In the genomic region with DNA sequence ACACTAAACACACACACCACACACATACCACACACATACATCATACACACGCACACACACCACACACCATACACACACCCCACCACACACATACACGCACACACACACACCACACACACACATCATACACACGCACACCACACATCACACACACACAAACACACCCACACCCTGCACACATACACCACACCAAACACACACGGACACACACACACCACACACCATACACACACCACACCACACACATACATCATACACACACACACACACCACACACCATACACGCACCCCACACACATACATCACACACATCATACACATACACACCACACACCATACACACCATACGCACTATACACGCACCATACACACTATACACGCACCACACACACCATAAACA, we compare ENCODE assay signal across 25 cellular contexts. TPM values are rescaled to one million over a fixed set of nuclear protein-coding genes. Genes with fewer than 3 reads are reported as not detected.
DNase-seq lines count a peak whose midpoint lies in the region; ATAC-seq, FAIRE-seq and TF ChIP-seq lines count a peak whose summit lies in the region.
"Had no signal": no experiment of that assay in that cellular context is flagged by ENCODE, and none has a peak within 500 bp of the region (broad histone marks: within the 10 kb centered on the region; RNA-seq: fewer than 3 reads in every experiment).

No MANE protein-coding gene starts in this region.

- no peaks in the 10 kb centered on the region for H3K79me2 ChIP-seq in K562 (ENCODE audit: control insufficient read depth, insufficient read depth, low read length)

- peak; percentile 78 for FAIRE-seq in K562 (lab: Jason Lieb, UNC)
- FAIRE-seq: GM19239 had no signal

- ATAC-seq in IMR-90 (ENCODE audit: low read depth), result no peak
- no peak for ATAC-seq in K562
- no peak for ATAC-seq in GM19328 (IDR thresholded peaks at IDR 0.05; ENCODE audit: unreplicated experiment)
- ATAC-seq in omental fat pad (ENCODE audit: low FRiP score), result no peak
- ATAC-seq: effector memory CD8-positive, alpha-beta T cell; esophagus mucosa; HCT116 had no signal

- DNase-seq in IMR-90, result no peak
- no peak for DNase-seq in K562 (ENCODE audit: extremely low read depth in 1 of 4, low spot score in 3 of 4)
- no peak for DNase-seq in suprapubic skin (ENCODE audit: low spot score in 2 of 2)
- DNase-seq in kidney glomerular epithelial cell (lab: John Stamatoyannopoulos, UW), result no peak
- DNase-seq in omental fat pad (ENCODE audit: low spot score), result no peak
- DNase-seq: activated CD4-positive, alpha-beta memory T cell treated with anti-CD3 and anti-CD28 coated beads, Interleukin-2, amount 10 ng/mL, durations not matched to agents 7 days and 5 days; activated CD8-positive, alpha-beta memory T cell treated with anti-CD3 and anti-CD28 coated beads, Interleukin-2, amount 50 U/mL, for 48 hours; DMS79 treated with DMSO at 0.1 percent for 48 hours; effector memory CD8-positive, alpha-beta T cell; foreskin fibroblast; GF-D8; left cardiac atrium; stimulated activated CD4-positive, alpha-beta T cell treated with anti-CD3 and anti-CD28 coated beads, Interleukin-1b, Interleukin-23, amount 100 ng/mL, for 48 hours; T-helper 1 cell had no signal

- H3K9me3 ChIP-seq in IMR-90 (ENCODE audit: control insufficient read depth, insufficient read depth, low read length), result 0 out of 2 replicates have a peak, but pooled peaks cover 3% of the 10 kb centered on the region
- no peaks in the 10 kb centered on the region; the same call in 1 of the 2 replicates for H3K9me3 ChIP-seq in K562 (replicated peaks; ENCODE audit: control insufficient read depth, insufficient read depth, low read depth, low read length)
- H3K9me3 ChIP-seq in suprapubic skin, result no peaks in the 10 kb centered on the region
- H3K9me3 ChIP-seq: BLaER1 treated with 17β-estradiol and CSF1 and Interleukin-3, amounts not matched to agents 10 nM and 100 nM; upper lobe of left lung had no signal

- no peak overlapping the region for H2BK20ac ChIP-seq in IMR-90 (ENCODE audit: low read depth, low read length)

- H2AK9ac ChIP-seq in IMR-90 (replicated peaks; ENCODE audit: low read depth, low read length, poor library complexity), result no peak overlapping the region

- H2BK5ac ChIP-seq in IMR-90 (ENCODE audit: low read depth, low read length, poor library complexity, severe bottlenecking), result peak overlapping the region; percentile 88

- CTCF ChIA-PET in IMR-90 (lab: Yijun Ruan, JAX) (no interaction called here), K562 (lab: Yijun Ruan, JAX; ENCODE audit: low intra/inter-chr PET ratio) (no interaction called here)

- H3K56ac ChIP-seq in IMR-90 (ENCODE audit: extremely low read depth, insufficient read depth, low read length), result no peak overlapping the region

- BruUV-seq in IMR-90 (replicated peaks; lab: Mats Ljungman, UMichigan), result no TSS peak
- no TSS peak for BruUV-seq in K562 (replicated peaks; lab: Mats Ljungman, UMichigan)

- H3K14ac ChIP-seq in IMR-90 (replicated peaks; ENCODE audit: low read depth, low read length), result no peak overlapping the region

- H3K79me1 ChIP-seq in IMR-90 (ENCODE audit: low read depth in 1 of 2, low read length in 2 of 2), result no peaks in the 10 kb centered on the region

- POLR2A ChIA-PET in IMR-90 (lab: Charles Lee; ENCODE audit: unreplicated experiment) (no interaction called here), K562 (lab: Yijun Ruan, JAX) (interaction anchor here (0.6 to 0.8 kb wide), 2 partner anchors 9 to 651 kb away, joined by 3 read pairs; no protein-coding TSS in a partner anchor)

- H3K18ac ChIP-seq in IMR-90 (ENCODE audit: low read depth, low read length), result no peak overlapping the region

- 83 to 100% methylated on average over 3 to 5 of the region's 8 CpGs for WGBS in IMR-90 (ENCODE audit: extremely low coverage in 2 of 2, insufficient read length in 1 of 2), 2 experiments
- 18% methylated on average over 7 of the region's 8 CpGs for WGBS in K562 (ENCODE audit: insufficient coverage, low coverage, missing lambda C conversion rate)
- 89% methylated on average over 8 of the region's 8 CpGs for WGBS in suprapubic skin

- intact Hi-C loops in IMR-90 (cut with micrococcal nuclease) (no loop called here), K562 (cut with micrococcal nuclease) (no loop called here)

- H3K36me3 ChIP-seq in IMR-90 (ENCODE audit: control insufficient read depth, insufficient read depth, low read length) (no peaks in the 10 kb centered on the region), K562 (ENCODE audit: control insufficient read depth, insufficient read depth, low read length) (no peaks in the 10 kb centered on the region), suprapubic skin (no peaks in the 10 kb centered on the region)
- H3K36me3 ChIP-seq: BLaER1 treated with 17β-estradiol and CSF1 and Interleukin-3, amounts not matched to agents 10 nM and 100 nM; upper lobe of left lung had no signal

- no peak overlapping the region for H3K9ac ChIP-seq in IMR-90 (ENCODE audit: low read depth, low read length)
- no peak overlapping the region for H3K9ac ChIP-seq in K562 (ENCODE audit: insufficient read depth in 1 of 2, low read depth in 2 of 2, low read length in 2 of 2)
- H3K9ac ChIP-seq: BLaER1 treated with 17β-estradiol and CSF1 and Interleukin-3, amounts not matched to agents 10 nM and 100 nM had no signal

- no peak overlapping the region for H3K4ac ChIP-seq in IMR-90 (ENCODE audit: low read depth, low read length)

- no peak overlapping the region; the same call in 1 of the 2 replicates for H2AK5ac ChIP-seq in IMR-90 (ENCODE audit: low read depth, low read length)

- in situ Hi-C loops in IMR-90 (cut with MboI; ENCODE audit: low sequenced_read_pairs) (no loop called here), K562 (cut with MboI) (no loop called here)

- H3K27ac ChIP-seq in IMR-90 (ENCODE audit: insufficient read depth, low read length), result no peak overlapping the region
- no peak overlapping the region for H3K27ac ChIP-seq in K562 (ENCODE audit: extremely low read depth, low read depth, low read length)
- H3K27ac ChIP-seq in layer of hippocampus (ENCODE audit: low read depth, low read length), result peak overlapping the region; percentile 89
- H3K27ac ChIP-seq in suprapubic skin, result peak overlapping the region; percentile 64
- H3K27ac ChIP-seq: BLaER1 treated with 17β-estradiol and CSF1 and Interleukin-3, amounts not matched to agents 10 nM and 100 nM; HL-60; RWPE1; upper lobe of left lung had no signal

- H3K23ac ChIP-seq in IMR-90 (ENCODE audit: low read depth, low read length), result no peak overlapping the region

- dilution Hi-C loops in IMR-90 (cut with HindIII; ENCODE audit: low sequenced_read_pairs, unreplicated experiment), result no loop called here

- TF ChIP-seq RAD21 in IMR-90 (IDR thresholded peaks at IDR 0.05; ENCODE audit: low read length) (no peak), K562 (CRISPR knock-in tag; conservative IDR thresholded peaks at IDR 0.05 in 1 of 2, IDR thresholded peaks at IDR 0.05 in 1 of 2) (no peak)

- no peak overlapping the region for H2AFZ ChIP-seq in IMR-90 (replicated peaks; ENCODE audit: low read length, poor library complexity)
- H2AFZ ChIP-seq in K562 (ENCODE audit: low read depth, low read length), result no peak overlapping the region

- H4K5ac ChIP-seq in IMR-90 (ENCODE audit: low read depth, low read length), result no peak overlapping the region

- no peak for TF ChIP-seq POLR2A in IMR-90 (IDR thresholded peaks at IDR 0.05; ENCODE audit: low read depth, low read length)
- TF ChIP-seq POLR2A in K562 (conservative IDR thresholded peaks at IDR 0.05), result no peak
- no peak for TF ChIP-seq POLR2A in suprapubic skin (IDR thresholded peaks at IDR 0.05)

- H3K27me3 ChIP-seq in IMR-90 (ENCODE audit: control insufficient read depth, insufficient read depth, low read length) (peaks cover 85% of the 10 kb centered on the region), K562 (ENCODE audit: control insufficient read depth in 2 of 2, insufficient read depth in 2 of 2, low read length in 2 of 2) (peaks cover 33 to 82% of the 10 kb centered on the region in 2 experiments; a peak in 4 of 5 replicates), layer of hippocampus (ENCODE audit: control insufficient read depth, insufficient read depth, low read length) (peaks cover 3% of the 10 kb centered on the region), suprapubic skin (peaks cover 47% of the 10 kb centered on the region)

- no peak overlapping the region for H3K4me2 ChIP-seq in IMR-90 (ENCODE audit: low read depth, low read length)
- no peak overlapping the region for H3K4me2 ChIP-seq in K562 (ENCODE audit: insufficient read depth, low read length)
- H3K4me2 ChIP-seq: smooth muscle cell had no signal

- no peak for TF ChIP-seq EP300 in K562 (IDR thresholded peaks at IDR 0.05; ENCODE audit: low read length)
- TF ChIP-seq EP300 in suprapubic skin (IDR thresholded peaks at IDR 0.05), result no peak

- H4K20me1 ChIP-seq in IMR-90 (ENCODE audit: insufficient read depth, low read length) (no peaks in the 10 kb centered on the region; the same call in 1 of the 2 replicates), K562 (replicated peaks; ENCODE audit: control insufficient read depth, insufficient read depth, low read length) (peaks cover 17% of the 10 kb centered on the region)

- H4K91ac ChIP-seq in IMR-90 (ENCODE audit: insufficient read depth, low read depth, low read length), result no peak overlapping the region

- H3K4me1 ChIP-seq in IMR-90 (ENCODE audit: control insufficient read depth, insufficient read depth, low read length), result no peaks in the 10 kb centered on the region
- peaks cover 0 to 56% of the 10 kb centered on the region in 2 experiments; a peak in 2 of 5 replicates for H3K4me1 ChIP-seq in K562 (replicated peaks in 1 of 2; ENCODE audit: control insufficient read depth in 2 of 2, insufficient read depth in 2 of 2, low read length in 2 of 2)
- peaks cover 36% of the 10 kb centered on the region for H3K4me1 ChIP-seq in suprapubic skin

- H3K9me1 ChIP-seq in IMR-90 (ENCODE audit: insufficient read depth, low read length) (no peaks in the 10 kb centered on the region; the same call in 1 of the 2 replicates), K562 (ENCODE audit: control insufficient read depth, insufficient read depth, low read length) (no peaks in the 10 kb centered on the region)

- H2BK120ac ChIP-seq in IMR-90 (ENCODE audit: low read depth, low read length), result no peak overlapping the region

- H4K8ac ChIP-seq in IMR-90 (ENCODE audit: low read depth in 2 of 2, low read length in 2 of 2), result no peak overlapping the region

- H3K4me3 ChIP-seq in IMR-90 (ENCODE audit: insufficient read depth, low read depth, low read length) (no peak overlapping the region), K562 (no peak overlapping the region), suprapubic skin (no peak overlapping the region)
- H3K4me3 ChIP-seq: BLaER1 treated with 17β-estradiol and CSF1 and Interleukin-3, amounts not matched to agents 10 nM and 100 nM; smooth muscle cell; upper lobe of left lung had no signal

- no peak overlapping the region for H2BK15ac ChIP-seq in IMR-90 (ENCODE audit: low read depth, low read length)

- TF ChIP-seq CTCF in IMR-90 (conservative IDR thresholded peaks at IDR 0.05; ENCODE audit: low read depth, low read length) (no peak), K562 (IDR thresholded peaks at IDR 0.05 in 2 of 3, conservative IDR thresholded peaks at IDR 0.05 in 1 of 3; ENCODE audit: insufficient read depth in 2 of 3, low read depth in 1 of 3, low read length in 3 of 3) (no peak), suprapubic skin (IDR thresholded peaks at IDR 0.05) (no peak), omental fat pad (IDR thresholded peaks at IDR 0.05) (no peak)

RNA-seq across cellular contexts. Expression of a gene that starts 3.7 kb away (rescaled TPM):
- total RNA-seq in IMR-90 (2012; rRNA removed) (under 0.01 TPM in 2 replicates), K562 (2014; rRNA removed) (not detected in 2 replicates), K562 (2014; rRNA removed; fragmentation: Illumina TruSeq; extraction: Trizol) (not detected in 2 replicates), K562 (2015; rRNA removed; fragmentation: Illumina TruSeq; extraction: Trizol) (not detected in 2 replicates), K562 (2021) (0.07 TPM in 2 replicates), suprapubic skin (10 to 100 TPM in 1 of 4 donors, 1 to 10 TPM in 3; 4.0 to 12.2 (median 7.3) TPM), omental fat pad (1 to 10 TPM in 3 of 4 donors, under 1 TPM in 1; 0.19 to 2.9 (median 1.2) TPM)
- polyA plus RNA-seq in IMR-90 (2012; rRNA removed) (0.26 and 0.27 TPM in 2 replicates), K562 (2011; rRNA removed) (0.09 and 0.15 TPM in 2 replicates), K562 (2014; fragmentation: Illumina TruSeq; extraction: Trizol) (0.04 TPM in 1 of 2 replicates, not detected in the other), K562 (2014; fragmentation: Nextera tagmentation; extraction: Ambion mirVana) (not detected), K562 (2014; rRNA removed) (0.11 and 0.15 TPM in 2 replicates)
- polyA plus RNA-seq in IMR-90 (2012; cell fraction: cytosol; rRNA removed), result 0.15 and 0.22 TPM in 2 replicates
- 1.9 and 2.9 TPM in 2 replicates for polyA plus RNA-seq in IMR-90 (2012; cell fraction: nucleus; rRNA removed; ENCODE audit: low replicate concordance)
- 0.40 and 1.9 TPM in 2 replicates for total RNA-seq in K562 (2011; cell fraction: chromatin; rRNA removed; ENCODE audit: low replicate concordance)
- 0.66 and 1.3 TPM in 2 replicates for total RNA-seq in K562 (2011; cell fraction: nucleolus; rRNA removed)
- 0.37 and 0.38 TPM in 2 replicates for total RNA-seq in K562 (2011; cell fraction: nucleoplasm; rRNA removed)
- 0.15 and 0.40 TPM in 2 replicates for polyA plus RNA-seq in K562 (2011; cell fraction: cytosol; rRNA removed)
- polyA plus RNA-seq in K562 (2011; cell fraction: nucleus; rRNA removed), result 0.79 and 1.9 TPM in 2 replicates
- polyA plus RNA-seq in K562 (2012), result 0.04 TPM in 2 replicates
- polyA minus RNA-seq in K562 (2011; rRNA and poly(A)+ RNA removed), result 0.06 TPM in 1 of 2 replicates, not detected in the other
- polyA minus RNA-seq in K562 (2011; cell fraction: cytosol; rRNA and poly(A)+ RNA removed), result not detected in 2 replicates
- polyA minus RNA-seq in K562 (2011; cell fraction: nucleus; rRNA and poly(A)+ RNA removed), result 0.22 and 0.40 TPM in 2 replicates
- total RNA-seq: osteoblast had no signal

RNA-seq across cellular contexts. Expression of a gene that starts 7.1 kb away (rescaled TPM):
- total RNA-seq in IMR-90 (2012; rRNA removed) (6.7 and 13.1 TPM in 2 replicates), K562 (2014; rRNA removed) (0.64 and 0.86 TPM in 2 replicates), K562 (2014; rRNA removed; fragmentation: Illumina TruSeq; extraction: Trizol) (0.26 and 0.44 TPM in 2 replicates), K562 (2015; rRNA removed; fragmentation: Illumina TruSeq; extraction: Trizol) (0.41 and 0.47 TPM in 2 replicates), K562 (2021) (1.5 and 2.3 TPM in 2 replicates), suprapubic skin (100 to 1,000 TPM in 1 of 4 donors, 10 to 100 TPM in 3; 32.1 to 117 (median 38.0) TPM), omental fat pad (10 to 100 TPM; 14.9 to 33.7 (median 27.1) TPM)
- polyA plus RNA-seq in IMR-90 (2012; rRNA removed) (7.7 and 11.0 TPM in 2 replicates), K562 (2011; rRNA removed) (1.0 and 1.5 TPM in 2 replicates), K562 (2014; fragmentation: Illumina TruSeq; extraction: Trizol) (1.1 TPM in 1 of 2 replicates, not detected in the other), K562 (2014; fragmentation: Nextera tagmentation; extraction: Ambion mirVana) (under 1 TPM; 0.11 TPM), K562 (2014; rRNA removed) (0.98 and 1.6 TPM in 2 replicates)
- 11.9 and 15.1 TPM in 2 replicates for polyA plus RNA-seq in IMR-90 (2012; cell fraction: cytosol; rRNA removed)
- 17.8 and 49.9 TPM in 2 replicates for polyA plus RNA-seq in IMR-90 (2012; cell fraction: nucleus; rRNA removed; ENCODE audit: low replicate concordance)
- 10.7 and 19.1 TPM in 2 replicates for total RNA-seq in K562 (2011; cell fraction: chromatin; rRNA removed; ENCODE audit: low replicate concordance)
- 10.8 and 12.0 TPM in 2 replicates for total RNA-seq in K562 (2011; cell fraction: nucleolus; rRNA removed)
- total RNA-seq in K562 (2011; cell fraction: nucleoplasm; rRNA removed), result 11.5 and 12.0 TPM in 2 replicates
- 1.7 and 3.2 TPM in 2 replicates for polyA plus RNA-seq in K562 (2011; cell fraction: cytosol; rRNA removed)
- 6.1 and 9.0 TPM in 2 replicates for polyA plus RNA-seq in K562 (2011; cell fraction: nucleus; rRNA removed)
- 1.1 and 4.6 TPM in 2 replicates for polyA plus RNA-seq in K562 (2012)
- polyA minus RNA-seq in K562 (2011; rRNA and poly(A)+ RNA removed), result 3.7 and 4.0 TPM in 2 replicates
- 3.2 and 3.4 TPM in 2 replicates for polyA minus RNA-seq in K562 (2011; cell fraction: cytosol; rRNA and poly(A)+ RNA removed)
- polyA minus RNA-seq in K562 (2011; cell fraction: nucleus; rRNA and poly(A)+ RNA removed), result 5.8 and 7.9 TPM in 2 replicates

Comparison
In these comparisons a context has a peak if more than half of its experiments do, and no peak if none do; other contexts are left out.
1. H3K27ac ChIP-seq: peak in layer of hippocampus (single experiment) and suprapubic skin (single experiment); none in IMR-90 (single experiment) and K562 (single experiment).